ENCODE assay signal across 15 cellular contexts in the genomic region with DNA sequence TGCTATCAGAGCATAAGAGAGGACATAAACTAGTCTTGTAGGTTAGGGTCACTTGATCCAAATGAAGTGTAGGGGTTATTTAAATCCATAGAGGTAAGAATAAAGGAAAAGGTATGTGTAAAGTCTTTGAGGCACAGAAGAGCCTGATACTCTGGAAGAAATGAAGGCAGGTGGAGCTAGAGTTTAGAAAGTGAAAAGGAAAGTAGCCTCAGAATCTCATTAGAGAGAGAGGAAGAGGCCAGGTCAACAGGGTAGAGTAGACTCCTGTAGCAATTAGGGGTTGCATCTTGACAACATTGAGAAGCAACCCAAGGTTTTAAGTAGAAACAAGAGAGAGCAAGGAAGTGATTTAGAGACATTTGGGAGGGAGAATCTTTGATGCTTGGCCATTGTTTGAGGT.
A peak's percentile ranks its signal among the peaks of the same experiment; 100 is the strongest.
DNase-seq lines count a peak whose midpoint lies in the region; ATAC-seq, FAIRE-seq and TF ChIP-seq lines count a peak whose summit lies in the region.
"Had no signal": no experiment of that assay in that cellular context is flagged by ENCODE, and none has a peak within 500 bp of the region (broad histone marks: within the 10 kb centered on the region; RNA-seq: fewer than 3 reads in every experiment).

No MANE protein-coding gene starts in this region.

- FAIRE-seq in urothelium cell line (lab: Jason Lieb, UNC), result peak; percentile 37
- FAIRE-seq: G401.6, H54 had no signal

- POLR2A ChIA-PET in WTC11 (lab: Charles Lee), result no interaction called here

- no peaks in the 10 kb centered on the region for H3K36me3 Mint-ChIP-seq in WTC11
- H3K36me3 Mint-ChIP-seq: CD4-positive, alpha-beta memory T cell; IgD-negative memory B cell had no signal

- H3K27me3 ChIP-seq in heart right ventricle, result peaks cover 0 to 14% (median 0%) of the 10 kb centered on the region in 7 donors

- no peak overlapping the region for H3K4me3 ChIP-seq in heart right ventricle

- ATAC-seq in GM18868 (IDR thresholded peaks at IDR 0.05; ENCODE audit: unreplicated experiment), result peak; percentile 73
- ATAC-seq in HG02798 (IDR thresholded peaks at IDR 0.05; ENCODE audit: poor library complexity, unreplicated experiment), result peak; percentile 55
- no peak for ATAC-seq in WTC11
- ATAC-seq in HG03571 (IDR thresholded peaks at IDR 0.05; ENCODE audit: unreplicated experiment), result no peak
- ATAC-seq in heart right ventricle, result no peak

- H3K27me3 Mint-ChIP-seq in WTC11 (ENCODE audit: low read depth), result no peaks in the 10 kb centered on the region; the same call in 1 of the 2 replicates
- H3K27me3 Mint-ChIP-seq: CD4-positive, alpha-beta memory T cell; IgD-negative memory B cell had no signal

- H3K9me3 Mint-ChIP-seq in WTC11, result peaks cover 4% of the 10 kb centered on the region

- TF ChIP-seq CTCF in WTC11 (IDR thresholded peaks at IDR 0.05) (no peak), heart right ventricle (IDR thresholded peaks at IDR 0.05) (no peak)

- intact Hi-C loops in heart right ventricle (cut with DNase I), result no loop called here

- CTCF ChIA-PET in WTC11 (lab: Charles Lee), result interaction anchor here (0.7 kb wide), 1 partner anchor 654 kb away, joined by 3 read pairs; no protein-coding TSS in a partner anchor

- H3K27ac ChIP-seq in heart right ventricle, result no peak overlapping the region
- H3K27ac ChIP-seq: C4-2B had no signal

- no peaks in the 10 kb centered on the region for H3K4me1 ChIP-seq in heart right ventricle

- H3K4me1 Mint-ChIP-seq in WTC11, result no peaks in the 10 kb centered on the region
- H3K4me1 Mint-ChIP-seq: B cell, IgD-negative memory B cell had no signal

- peak overlapping the region; percentile 51; the same call in 1 of the 2 replicates for H3K27ac Mint-ChIP-seq in WTC11
- H3K27ac Mint-ChIP-seq: B cell, IgD-negative memory B cell had no signal

- H3K4me3 Mint-ChIP-seq in WTC11, result no peak overlapping the region
- H3K4me3 Mint-ChIP-seq: B cell; CD4-positive, alpha-beta memory T cell; IgD-negative memory B cell had no signal

- no peaks in the 10 kb centered on the region for H3K36me3 ChIP-seq in heart right ventricle

- H3K9me3 ChIP-seq in heart right ventricle, result no peaks in the 10 kb centered on the region

- DNase-seq in WTC11 (ENCODE audit: low spot score), result no peak
- no peak for DNase-seq in urothelium cell line (ENCODE audit: low spot score)
- DNase-seq in kidney glomerular epithelial cell (lab: John Stamatoyannopoulos, UW), result no peak
- no peak for DNase-seq in heart right ventricle
- DNase-seq: CD4-positive, alpha-beta memory T cell; DMS79; KG1 had no signal

TF ChIP-seq in WTC11, 78 proteins besides CTCF, POLR2A, EP300 and RAD21:
- no peak for TF ChIP-seq GTF2I (CRISPR knock-in tag; conservative IDR thresholded peaks at IDR 0.05)
- no peak for TF ChIP-seq NFYB (CRISPR knock-in tag; conservative IDR thresholded peaks at IDR 0.05; ENCODE audit: low read depth)
- no peak for TF ChIP-seq NFATC4 (CRISPR knock-in tag; IDR thresholded peaks at IDR 0.05)
- TF ChIP-seq NR3C1 (CRISPR knock-in tag; conservative IDR thresholded peaks at IDR 0.05; ENCODE audit: low read depth), result no peak
- no peak for TF ChIP-seq ZNF423 (CRISPR knock-in tag; IDR thresholded peaks at IDR 0.05)
- TF ChIP-seq ZNF317 (CRISPR knock-in tag; IDR thresholded peaks at IDR 0.05; ENCODE audit: borderline replicate concordance, low read depth), result no peak
- TF ChIP-seq, protein P1, sequence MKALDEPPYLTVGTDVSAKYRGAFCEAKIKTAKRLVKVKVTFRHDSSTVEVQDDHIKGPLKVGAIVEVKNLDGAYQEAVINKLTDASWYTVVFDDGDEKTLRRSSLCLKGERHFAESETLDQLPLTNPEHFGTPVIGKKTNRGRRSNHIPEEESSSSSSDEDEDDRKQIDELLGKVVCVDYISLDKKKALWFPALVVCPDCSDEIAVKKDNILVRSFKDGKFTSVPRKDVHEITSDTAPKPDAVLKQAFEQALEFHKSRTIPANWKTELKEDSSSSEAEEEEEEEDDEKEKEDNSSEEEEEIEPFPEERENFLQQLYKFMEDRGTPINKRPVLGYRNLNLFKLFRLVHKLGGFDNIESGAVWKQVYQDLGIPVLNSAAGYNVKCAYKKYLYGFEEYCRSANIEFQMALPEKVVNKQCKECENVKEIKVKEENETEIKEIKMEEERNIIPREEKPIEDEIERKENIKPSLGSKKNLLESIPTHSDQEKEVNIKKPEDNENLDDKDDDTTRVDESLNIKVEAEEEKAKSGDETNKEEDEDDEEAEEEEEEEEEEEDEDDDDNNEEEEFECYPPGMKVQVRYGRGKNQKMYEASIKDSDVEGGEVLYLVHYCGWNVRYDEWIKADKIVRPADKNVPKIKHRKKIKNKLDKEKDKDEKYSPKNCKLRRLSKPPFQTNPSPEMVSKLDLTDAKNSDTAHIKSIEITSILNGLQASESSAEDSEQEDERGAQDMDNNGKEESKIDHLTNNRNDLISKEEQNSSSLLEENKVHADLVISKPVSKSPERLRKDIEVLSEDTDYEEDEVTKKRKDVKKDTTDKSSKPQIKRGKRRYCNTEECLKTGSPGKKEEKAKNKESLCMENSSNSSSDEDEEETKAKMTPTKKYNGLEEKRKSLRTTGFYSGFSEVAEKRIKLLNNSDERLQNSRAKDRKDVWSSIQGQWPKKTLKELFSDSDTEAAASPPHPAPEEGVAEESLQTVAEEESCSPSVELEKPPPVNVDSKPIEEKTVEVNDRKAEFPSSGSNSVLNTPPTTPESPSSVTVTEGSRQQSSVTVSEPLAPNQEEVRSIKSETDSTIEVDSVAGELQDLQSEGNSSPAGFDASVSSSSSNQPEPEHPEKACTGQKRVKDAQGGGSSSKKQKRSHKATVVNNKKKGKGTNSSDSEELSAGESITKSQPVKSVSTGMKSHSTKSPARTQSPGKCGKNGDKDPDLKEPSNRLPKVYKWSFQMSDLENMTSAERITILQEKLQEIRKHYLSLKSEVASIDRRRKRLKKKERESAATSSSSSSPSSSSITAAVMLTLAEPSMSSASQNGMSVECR (CRISPR knock-in tag; IDR thresholded peaks at IDR 0.05; ENCODE audit: borderline replicate concordance), result no peak
- no peak for TF ChIP-seq GRHL2 (CRISPR knock-in tag; IDR thresholded peaks at IDR 0.05; ENCODE audit: insufficient replicate concordance, severe bottlenecking)
- no peak for TF ChIP-seq ZNF263 (CRISPR knock-in tag; IDR thresholded peaks at IDR 0.05; ENCODE audit: low read depth)
- no peak for TF ChIP-seq ZMAT4 (CRISPR knock-in tag; IDR thresholded peaks at IDR 0.05)
- no peak for TF ChIP-seq ZNF138 (CRISPR knock-in tag; conservative IDR thresholded peaks at IDR 0.05)
- TF ChIP-seq MXD4 (CRISPR knock-in tag; IDR thresholded peaks at IDR 0.05; ENCODE audit: borderline replicate concordance), result no peak
- TF ChIP-seq, protein P2, sequence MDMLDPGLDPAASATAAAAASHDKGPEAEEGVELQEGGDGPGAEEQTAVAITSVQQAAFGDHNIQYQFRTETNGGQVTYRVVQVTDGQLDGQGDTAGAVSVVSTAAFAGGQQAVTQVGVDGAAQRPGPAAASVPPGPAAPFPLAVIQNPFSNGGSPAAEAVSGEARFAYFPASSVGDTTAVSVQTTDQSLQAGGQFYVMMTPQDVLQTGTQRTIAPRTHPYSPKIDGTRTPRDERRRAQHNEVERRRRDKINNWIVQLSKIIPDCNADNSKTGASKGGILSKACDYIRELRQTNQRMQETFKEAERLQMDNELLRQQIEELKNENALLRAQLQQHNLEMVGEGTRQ (CRISPR knock-in tag; IDR thresholded peaks at IDR 0.05), result no peak
- TF ChIP-seq, protein P3, sequence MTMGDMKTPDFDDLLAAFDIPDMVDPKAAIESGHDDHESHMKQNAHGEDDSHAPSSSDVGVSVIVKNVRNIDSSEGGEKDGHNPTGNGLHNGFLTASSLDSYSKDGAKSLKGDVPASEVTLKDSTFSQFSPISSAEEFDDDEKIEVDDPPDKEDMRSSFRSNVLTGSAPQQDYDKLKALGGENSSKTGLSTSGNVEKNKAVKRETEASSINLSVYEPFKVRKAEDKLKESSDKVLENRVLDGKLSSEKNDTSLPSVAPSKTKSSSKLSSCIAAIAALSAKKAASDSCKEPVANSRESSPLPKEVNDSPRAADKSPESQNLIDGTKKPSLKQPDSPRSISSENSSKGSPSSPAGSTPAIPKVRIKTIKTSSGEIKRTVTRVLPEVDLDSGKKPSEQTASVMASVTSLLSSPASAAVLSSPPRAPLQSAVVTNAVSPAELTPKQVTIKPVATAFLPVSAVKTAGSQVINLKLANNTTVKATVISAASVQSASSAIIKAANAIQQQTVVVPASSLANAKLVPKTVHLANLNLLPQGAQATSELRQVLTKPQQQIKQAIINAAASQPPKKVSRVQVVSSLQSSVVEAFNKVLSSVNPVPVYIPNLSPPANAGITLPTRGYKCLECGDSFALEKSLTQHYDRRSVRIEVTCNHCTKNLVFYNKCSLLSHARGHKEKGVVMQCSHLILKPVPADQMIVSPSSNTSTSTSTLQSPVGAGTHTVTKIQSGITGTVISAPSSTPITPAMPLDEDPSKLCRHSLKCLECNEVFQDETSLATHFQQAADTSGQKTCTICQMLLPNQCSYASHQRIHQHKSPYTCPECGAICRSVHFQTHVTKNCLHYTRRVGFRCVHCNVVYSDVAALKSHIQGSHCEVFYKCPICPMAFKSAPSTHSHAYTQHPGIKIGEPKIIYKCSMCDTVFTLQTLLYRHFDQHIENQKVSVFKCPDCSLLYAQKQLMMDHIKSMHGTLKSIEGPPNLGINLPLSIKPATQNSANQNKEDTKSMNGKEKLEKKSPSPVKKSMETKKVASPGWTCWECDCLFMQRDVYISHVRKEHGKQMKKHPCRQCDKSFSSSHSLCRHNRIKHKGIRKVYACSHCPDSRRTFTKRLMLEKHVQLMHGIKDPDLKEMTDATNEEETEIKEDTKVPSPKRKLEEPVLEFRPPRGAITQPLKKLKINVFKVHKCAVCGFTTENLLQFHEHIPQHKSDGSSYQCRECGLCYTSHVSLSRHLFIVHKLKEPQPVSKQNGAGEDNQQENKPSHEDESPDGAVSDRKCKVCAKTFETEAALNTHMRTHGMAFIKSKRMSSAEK (CRISPR knock-in tag; IDR thresholded peaks at IDR 0.05; ENCODE audit: borderline replicate concordance), result no peak
- no peak for TF ChIP-seq KAT7 (CRISPR knock-in tag; IDR thresholded peaks at IDR 0.05; ENCODE audit: borderline replicate concordance)
- TF ChIP-seq ZBTB21 (CRISPR knock-in tag; IDR thresholded peaks at IDR 0.05; ENCODE audit: borderline replicate concordance), result no peak
- no peak for TF ChIP-seq ZNF416 (CRISPR knock-in tag; IDR thresholded peaks at IDR 0.05)
- TF ChIP-seq ZNF671 (CRISPR knock-in tag; IDR thresholded peaks at IDR 0.05), result no peak

Comparison
In these comparisons a context has a peak if more than half of its experiments do, and no peak if none do; other contexts are left out.
1. ATAC-seq: peak in GM18868 (single experiment) and HG02798 (single experiment); none in WTC11 (single experiment), HG03571 (single experiment) and heart right ventricle (0 of 8).